In genomic region chr11:64157987-64158386, GRCh38 we compare ENCODE assay signal across 16 cellular contexts. TPM values are rescaled to one million over a fixed set of nuclear protein-coding genes. Genes with fewer than 3 reads are reported as not detected.
A peak's percentile ranks its signal among the peaks of the same experiment; 100 is the strongest.
DNase-seq lines count a peak whose midpoint lies in the region; ATAC-seq and TF ChIP-seq lines count a peak whose summit lies in the region.
"Had no signal": no experiment of that assay in that cellular context is flagged by ENCODE, and none has a peak within 500 bp of the region (broad histone marks: within the 10 kb centered on the region; RNA-seq: fewer than 3 reads in every experiment).

No MANE protein-coding gene starts in this region.

- H3K4me1 ChIP-seq in left ventricle myocardium inferior (peaks cover 38% of the 10 kb centered on the region), right atrium auricular region (peaks cover 0 to under 1% of the 10 kb centered on the region in 2 donors), mammary epithelial cell (ENCODE audit: insufficient read depth, low read length) (peaks cover under 1% of the 10 kb centered on the region)
- H3K4me1 ChIP-seq: A549, Caco-2 had no signal

- dilution Hi-C loops in mammary epithelial cell (cut with HindIII; ENCODE audit: low sequenced_read_pairs): no loop called here

- no peak for DNase-seq in left ventricle myocardium inferior
- no peak for DNase-seq in right atrium auricular region (ENCODE audit: low spot score)
- DNase-seq in NCI-H69 (lab: John Stamatoyannopoulos, UW): peak; percentile 29
- DNase-seq in myocyte (ENCODE audit: low read depth): peak; percentile 40
- no peak for DNase-seq in KBM-7
- DNase-seq in stimulated activated naive CD8-positive, alpha-beta T cell treated with anti-CD3 and anti-CD28 coated beads, Interleukin-15, amount 100 ng/mL, for 72 hours: no peak
- DNase-seq in mammary epithelial cell: no peak
- DNase-seq: Caco-2; CD8-positive, alpha-beta memory T cell; DMS53; GF-D8; GM23248 had no signal

- H3K4me1 Mint-ChIP-seq in stimulated activated naive CD8-positive, alpha-beta T cell treated with anti-CD3 and anti-CD28 coated beads, Interleukin-15, amount 100 ng/mL, for 72 hours: peaks cover 16% of the 10 kb centered on the region

- intact Hi-C loops in left ventricle myocardium inferior (cut with micrococcal nuclease) (no loop called here), mammary epithelial cell (cut with micrococcal nuclease) (no loop called here)

- in situ Hi-C loops in KBM-7 (cut with MboI; ENCODE audit: low pct_unique_long_range_greater_than_20kb, low sequenced_read_pairs) (no loop called here), mammary epithelial cell (cut with MboI; ENCODE audit: low sequenced_read_pairs in 2 of 2) (no loop called here)

- H3K4me3 Mint-ChIP-seq in stimulated activated naive CD8-positive, alpha-beta T cell treated with anti-CD3 and anti-CD28 coated beads, Interleukin-15, amount 100 ng/mL, for 72 hours: no peak overlapping the region
- H3K4me3 Mint-ChIP-seq: CD8-positive, alpha-beta memory T cell had no signal

- H3K36me3 ChIP-seq in left ventricle myocardium inferior (no peaks in the 10 kb centered on the region), right atrium auricular region (no peaks in the 10 kb centered on the region), mammary epithelial cell (ENCODE audit: insufficient read depth, low read length) (no peaks in the 10 kb centered on the region)

- no peak overlapping the region for H2AFZ ChIP-seq in mammary epithelial cell (ENCODE audit: low read depth, low read length)
- H2AFZ ChIP-seq: GM23248 had no signal

- H3K4me3 ChIP-seq in left ventricle myocardium inferior (no peak overlapping the region), right atrium auricular region (no peak overlapping the region), mammary epithelial cell (replicated peaks in 1 of 3; ENCODE audit: insufficient read depth in 1 of 3, low read depth in 2 of 3, low read length in 3 of 3) (no peak overlapping the region)
- H3K4me3 ChIP-seq: A549, BLaER1, GM23248 had no signal

- no peak overlapping the region for H3K9ac ChIP-seq in mammary epithelial cell (ENCODE audit: insufficient read depth, low read length)
- H3K9ac ChIP-seq: BLaER1, GM23248 had no signal

- BruUV-seq in mammary epithelial cell (replicated peaks; lab: Mats Ljungman, UMichigan): no TSS peak

- no peak for TF ChIP-seq CTCF in left ventricle myocardium inferior (IDR thresholded peaks at IDR 0.05; ENCODE audit: borderline replicate concordance)
- no peak for TF ChIP-seq CTCF in right atrium auricular region (IDR thresholded peaks at IDR 0.05)
- no peak for TF ChIP-seq CTCF in mammary epithelial cell (conservative IDR thresholded peaks at IDR 0.05 in 1 of 2, IDR thresholded peaks at IDR 0.05 in 1 of 2; ENCODE audit: extremely low read depth in 1 of 2, insufficient read depth in 1 of 2, low read depth in 1 of 2, low read length in 2 of 2)

- no peak overlapping the region for H3K27ac Mint-ChIP-seq in stimulated activated naive CD8-positive, alpha-beta T cell treated with anti-CD3 and anti-CD28 coated beads, Interleukin-15, amount 100 ng/mL, for 72 hours
- H3K27ac Mint-ChIP-seq: CD8-positive, alpha-beta memory T cell had no signal

- CTCF ChIA-PET in mammary epithelial cell (lab: Charles Lee; ENCODE audit: low non-redundant PET): no interaction called here

- no peak overlapping the region for H3K4me2 ChIP-seq in mammary epithelial cell (ENCODE audit: insufficient read depth, low read depth, low read length)
- H3K4me2 ChIP-seq: A549, BLaER1 had no signal

- H3K27me3 ChIP-seq in left ventricle myocardium inferior (ENCODE audit: low read depth) (no peaks in the 10 kb centered on the region), right atrium auricular region (no peaks in the 10 kb centered on the region), mammary epithelial cell (ENCODE audit: insufficient read depth, low read length) (no peaks in the 10 kb centered on the region)
- H3K27me3 ChIP-seq: BLaER1 had no signal

- no peaks in the 10 kb centered on the region for H3K9me3 Mint-ChIP-seq in stimulated activated naive CD8-positive, alpha-beta T cell treated with anti-CD3 and anti-CD28 coated beads, Interleukin-15, amount 100 ng/mL, for 72 hours
- H3K9me3 Mint-ChIP-seq: CD8-positive, alpha-beta memory T cell had no signal

- H4K20me1 ChIP-seq in mammary epithelial cell (ENCODE audit: insufficient read depth, low read length): no peaks in the 10 kb centered on the region

- peak overlapping the region; percentile 54 for H3K27ac ChIP-seq in left ventricle myocardium inferior (replicated peaks)
- H3K27ac ChIP-seq in right atrium auricular region: no peak overlapping the region
- no peak overlapping the region for H3K27ac ChIP-seq in mammary epithelial cell (ENCODE audit: insufficient read depth, low read depth, low read length)
- H3K27ac ChIP-seq: A549, BLaER1, GM23248 had no signal

- H3K27me3 Mint-ChIP-seq in stimulated activated naive CD8-positive, alpha-beta T cell treated with anti-CD3 and anti-CD28 coated beads, Interleukin-15, amount 100 ng/mL, for 72 hours: no peaks in the 10 kb centered on the region

- no peaks in the 10 kb centered on the region for H3K79me2 ChIP-seq in mammary epithelial cell (ENCODE audit: insufficient read depth, low read length)

- H3K9me3 ChIP-seq in left ventricle myocardium inferior (replicated peaks) (no peaks in the 10 kb centered on the region), right atrium auricular region (no peaks in the 10 kb centered on the region), mammary epithelial cell (replicated peaks; ENCODE audit: insufficient read depth, low read length) (no peaks in the 10 kb centered on the region)
- H3K9me3 ChIP-seq: A549, BLaER1, Caco-2 had no signal

- WGBS in mammary epithelial cell (ENCODE audit: low coverage, missing lambda C conversion rate): 72% methylated on average over 6 of the region's 6 CpGs

- ATAC-seq in stimulated activated naive CD8-positive, alpha-beta T cell treated with anti-CD3 and anti-CD28 coated beads, Interleukin-15, amount 100 ng/mL, for 72 hours: no peak
- ATAC-seq: A549, HCT116, HepG2 had no signal

RNA-seq across cellular contexts. Expression of gene MACROD1, which starts 7.9 kb away (rescaled TPM):
- total RNA-seq in left ventricle myocardium inferior (127 TPM), right atrium auricular region (10 to 100 TPM; 50.7 to 59.0 TPM), myocyte (168 and 469 TPM in 2 replicates), mammary epithelial cell (10 to 100 TPM; 11.4 to 13.2 TPM)
- 48.9 TPM for polyA plus RNA-seq in myocyte (2012)
- 6.6 TPM for polyA plus RNA-seq in mammary epithelial cell
- not detected for polyA minus RNA-seq in mammary epithelial cell

RNA-seq across cellular contexts. Expression of gene STIP1, which starts 28.0 kb away (rescaled TPM):
- 97.4 TPM for total RNA-seq in left ventricle myocardium inferior
- total RNA-seq in right atrium auricular region: 100 to 1,000 TPM in 1 of 2 donors, 10 to 100 TPM in 1; 88.9 to 114 TPM
- total RNA-seq in myocyte: 204 and 216 TPM in 2 replicates
- polyA plus RNA-seq in myocyte (2012): 158 TPM
- total RNA-seq in mammary epithelial cell: 100 to 1,000 TPM; 105 to 173 TPM
- 187 TPM for polyA plus RNA-seq in mammary epithelial cell
- polyA minus RNA-seq in mammary epithelial cell: 270 TPM

RNA-seq across cellular contexts. Expression of gene FERMT3, which starts 48.5 kb away (rescaled TPM):
- total RNA-seq in left ventricle myocardium inferior (5.4 TPM), right atrium auricular region (10 to 100 TPM in 1 of 2 donors, 1 to 10 TPM in 1; 6.3 to 19.4 TPM), myocyte (6.1 and 19.4 TPM in 2 replicates), mammary epithelial cell (1 to 10 TPM; 1.5 to 1.9 TPM)
- polyA plus RNA-seq in myocyte (2012): 18.5 TPM
- polyA plus RNA-seq in mammary epithelial cell: 0.58 TPM
- not detected for polyA minus RNA-seq in mammary epithelial cell
- total RNA-seq: HepG2 had no signal

Comparison
In these comparisons a context has a peak if more than half of its experiments do, and no peak if none do; other contexts are left out.
1. DNase-seq: peak in NCI-H69 (single experiment) and myocyte (single experiment); none in left ventricle myocardium inferior (single experiment), right atrium auricular region (single experiment), KBM-7 (single experiment), stimulated activated naive CD8-positive, alpha-beta T cell treated with anti-CD3 and anti-CD28 coated beads, Interleukin-15, amount 100 ng/mL, for 72 hours (0 of 2) and mammary epithelial cell (single experiment).